ENCODE assay signal across 9 cellular contexts in the genomic region with DNA sequence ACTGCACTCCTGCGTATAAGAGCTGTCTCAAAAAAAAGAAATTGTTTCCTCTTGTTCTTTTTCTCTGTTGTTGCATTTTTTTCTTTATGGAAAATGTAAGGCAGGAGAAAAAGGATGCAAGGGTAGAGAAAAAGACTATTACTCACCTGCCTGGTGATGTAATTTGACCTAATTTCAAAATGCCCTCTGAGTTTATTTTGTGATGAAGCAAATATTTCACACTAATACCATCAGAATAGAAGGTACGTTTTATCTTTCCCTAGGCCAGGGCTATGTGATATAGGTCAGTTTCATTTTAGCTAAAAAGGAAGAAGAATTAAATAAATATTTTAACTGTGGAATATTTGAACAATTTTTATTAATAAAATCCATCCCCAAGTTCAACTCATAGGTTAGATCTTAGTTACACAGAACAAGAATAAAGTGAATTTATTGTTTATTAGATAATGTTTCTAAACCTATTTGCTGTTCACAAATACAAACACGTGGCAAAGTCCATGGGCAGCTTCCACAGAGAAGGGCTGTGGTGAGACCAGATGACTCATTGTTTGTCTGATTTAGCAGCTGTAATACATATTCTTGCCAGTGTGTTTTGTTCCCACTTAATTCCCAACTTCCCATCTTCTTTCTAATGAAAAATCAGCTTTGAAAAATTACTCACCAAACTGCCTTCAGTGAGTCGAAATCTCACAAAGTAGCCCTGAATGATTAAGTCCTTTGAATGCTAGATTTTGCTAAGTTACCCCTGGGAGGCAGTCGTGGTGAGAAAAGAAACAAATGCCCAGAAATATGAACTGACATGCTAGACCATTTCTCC. TPM values are rescaled to one million over a fixed set of nuclear protein-coding genes. Genes with fewer than 3 reads are reported as not detected.
DNase-seq lines count a peak whose midpoint lies in the region; ATAC-seq, FAIRE-seq and TF ChIP-seq lines count a peak whose summit lies in the region.
"Had no signal": no experiment of that assay in that cellular context is flagged by ENCODE, and none has a peak within 500 bp of the region (broad histone marks: within the 10 kb centered on the region; RNA-seq: fewer than 3 reads in every experiment).

No MANE protein-coding gene starts in this region.

- 15 to 36% (median 25%) methylated on average over 5 of the region's 5 CpGs for WGBS in small intestine, 3 donors

- H3K36me3 ChIP-seq in GM23338 (ENCODE audit: insufficient read depth), result no peaks in the 10 kb centered on the region
- no peaks in the 10 kb centered on the region for H3K36me3 ChIP-seq in small intestine (ENCODE audit: control insufficient read depth in 2 of 2, insufficient read depth in 2 of 2, low read length in 2 of 2)

- no peak for TF ChIP-seq CTCF in GM23338 (conservative IDR thresholded peaks at IDR 0.05; ENCODE audit: low read depth in 2 of 2)

- peaks cover 3% of the 10 kb centered on the region; the same call in 1 of the 3 replicates for H3K36me3 Mint-ChIP-seq in GM23338 (ENCODE audit: low read depth)

- ATAC-seq in GM23338 (no peak), HG02938 (IDR thresholded peaks at IDR 0.05; ENCODE audit: unreplicated experiment) (no peak), HG02852 (IDR thresholded peaks at IDR 0.05; ENCODE audit: unreplicated experiment) (no peak)

- H3K27me3 ChIP-seq in GM23338 (ENCODE audit: insufficient read depth), result no peaks in the 10 kb centered on the region
- H3K27me3 ChIP-seq in small intestine (ENCODE audit: control insufficient read depth in 2 of 2, insufficient read depth in 2 of 2, low read length in 2 of 2), result no peaks in the 10 kb centered on the region

- H3K4me3 Mint-ChIP-seq in GM23338, result no peak overlapping the region

- H4K20me1 ChIP-seq in GM23338 (replicated peaks; ENCODE audit: insufficient read depth), result no peaks in the 10 kb centered on the region

- no peaks in the 10 kb centered on the region for H3K79me2 ChIP-seq in GM23338 (replicated peaks; ENCODE audit: insufficient read depth)

- no peaks in the 10 kb centered on the region for H3K27me3 Mint-ChIP-seq in GM23338 (ENCODE audit: insufficient read depth, low read depth, poor library complexity)

- H3K27ac ChIP-seq in GM23338 (ENCODE audit: low read depth), result no peak overlapping the region
- peak overlapping the region in 1 of 2 donors; percentile 32 for H3K27ac ChIP-seq in small intestine (ENCODE audit: low read depth in 1 of 2, low read length in 1 of 2)

- H3F3A ChIP-seq in GM23338 (replicated peaks; ENCODE audit: low read depth), result no peaks in the 10 kb centered on the region

- H3K4me1 ChIP-seq in GM23338 (ENCODE audit: insufficient read depth), result peaks cover 10% of the 10 kb centered on the region; the same call in 1 of the 2 replicates
- peaks cover 0 to 6% of the 10 kb centered on the region in 2 donors for H3K4me1 ChIP-seq in small intestine (ENCODE audit: control insufficient read depth in 2 of 2, insufficient read depth in 1 of 2, low read depth in 1 of 2, low read length in 1 of 2)

- no peak overlapping the region for H3K4me2 ChIP-seq in GM23338

- H3K27ac Mint-ChIP-seq in GM23338, result no peak overlapping the region

- H3K9me3 ChIP-seq in small intestine (ENCODE audit: control insufficient read depth, low read depth), result no peaks in the 10 kb centered on the region

- peaks cover under 1% of the 10 kb centered on the region; the same call in 1 of the 3 replicates for H3K9me3 Mint-ChIP-seq in GM23338

- DNase-seq in GM23338 (ENCODE audit: low spot score) (no peak), OCI-M1 (lab: John Stamatoyannopoulos, UW) (peak; percentile 37), fibroblast of gingiva (ENCODE audit: low read depth) (peak; percentile 75), small intestine (peak; percentile 86), 8988T (no peak)
- no peak for DNase-seq in stimulated activated CD4-positive, alpha-beta T cell treated with anti-CD3 and anti-CD28 coated beads, Interleukin-1b, Interleukin-23, amount 100 ng/mL, for 48 hours
- DNase-seq: hypothalamus had no signal

- peak; percentile 10 for FAIRE-seq in small intestine (lab: Jason Lieb, UNC)

- H3K9me2 ChIP-seq in GM23338 (ENCODE audit: insufficient read depth), result peaks cover 5% of the 10 kb centered on the region; the same call in 1 of the 2 replicates

- peak overlapping the region; percentile 95 for H2AFZ ChIP-seq in GM23338

- no peak overlapping the region for H3K4me3 ChIP-seq in GM23338
- H3K4me3 ChIP-seq in small intestine (ENCODE audit: low read depth in 1 of 2, low read length in 2 of 2), result no peak overlapping the region

- peaks cover 6% of the 10 kb centered on the region; the same call in 2 of the 3 replicates for H3K4me1 Mint-ChIP-seq in GM23338

TF ChIP-seq in GM23338, 12 proteins besides CTCF, POLR2A, EP300 and RAD21:
- TF ChIP-seq, protein P1, sequence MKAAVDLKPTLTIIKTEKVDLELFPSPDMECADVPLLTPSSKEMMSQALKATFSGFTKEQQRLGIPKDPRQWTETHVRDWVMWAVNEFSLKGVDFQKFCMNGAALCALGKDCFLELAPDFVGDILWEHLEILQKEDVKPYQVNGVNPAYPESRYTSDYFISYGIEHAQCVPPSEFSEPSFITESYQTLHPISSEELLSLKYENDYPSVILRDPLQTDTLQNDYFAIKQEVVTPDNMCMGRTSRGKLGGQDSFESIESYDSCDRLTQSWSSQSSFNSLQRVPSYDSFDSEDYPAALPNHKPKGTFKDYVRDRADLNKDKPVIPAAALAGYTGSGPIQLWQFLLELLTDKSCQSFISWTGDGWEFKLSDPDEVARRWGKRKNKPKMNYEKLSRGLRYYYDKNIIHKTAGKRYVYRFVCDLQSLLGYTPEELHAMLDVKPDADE (IDR thresholded peaks at IDR 0.05), result no peak
- TF ChIP-seq CREB1 (CRISPR knock-in tag; IDR thresholded peaks at IDR 0.05; ENCODE audit: low read depth) (no peak), NANOG (IDR thresholded peaks at IDR 0.05; ENCODE audit: borderline replicate concordance) (no peak), ZNF331 (CRISPR knock-in tag; IDR thresholded peaks at IDR 0.05; ENCODE audit: low read depth) (no peak), POLR2AphosphoS5 (IDR thresholded peaks at IDR 0.05; ENCODE audit: low read depth) (no peak), STAT1 (IDR thresholded peaks at IDR 0.05; ENCODE audit: unreplicated experiment) (no peak)
- TF ChIP-seq, protein P2, sequence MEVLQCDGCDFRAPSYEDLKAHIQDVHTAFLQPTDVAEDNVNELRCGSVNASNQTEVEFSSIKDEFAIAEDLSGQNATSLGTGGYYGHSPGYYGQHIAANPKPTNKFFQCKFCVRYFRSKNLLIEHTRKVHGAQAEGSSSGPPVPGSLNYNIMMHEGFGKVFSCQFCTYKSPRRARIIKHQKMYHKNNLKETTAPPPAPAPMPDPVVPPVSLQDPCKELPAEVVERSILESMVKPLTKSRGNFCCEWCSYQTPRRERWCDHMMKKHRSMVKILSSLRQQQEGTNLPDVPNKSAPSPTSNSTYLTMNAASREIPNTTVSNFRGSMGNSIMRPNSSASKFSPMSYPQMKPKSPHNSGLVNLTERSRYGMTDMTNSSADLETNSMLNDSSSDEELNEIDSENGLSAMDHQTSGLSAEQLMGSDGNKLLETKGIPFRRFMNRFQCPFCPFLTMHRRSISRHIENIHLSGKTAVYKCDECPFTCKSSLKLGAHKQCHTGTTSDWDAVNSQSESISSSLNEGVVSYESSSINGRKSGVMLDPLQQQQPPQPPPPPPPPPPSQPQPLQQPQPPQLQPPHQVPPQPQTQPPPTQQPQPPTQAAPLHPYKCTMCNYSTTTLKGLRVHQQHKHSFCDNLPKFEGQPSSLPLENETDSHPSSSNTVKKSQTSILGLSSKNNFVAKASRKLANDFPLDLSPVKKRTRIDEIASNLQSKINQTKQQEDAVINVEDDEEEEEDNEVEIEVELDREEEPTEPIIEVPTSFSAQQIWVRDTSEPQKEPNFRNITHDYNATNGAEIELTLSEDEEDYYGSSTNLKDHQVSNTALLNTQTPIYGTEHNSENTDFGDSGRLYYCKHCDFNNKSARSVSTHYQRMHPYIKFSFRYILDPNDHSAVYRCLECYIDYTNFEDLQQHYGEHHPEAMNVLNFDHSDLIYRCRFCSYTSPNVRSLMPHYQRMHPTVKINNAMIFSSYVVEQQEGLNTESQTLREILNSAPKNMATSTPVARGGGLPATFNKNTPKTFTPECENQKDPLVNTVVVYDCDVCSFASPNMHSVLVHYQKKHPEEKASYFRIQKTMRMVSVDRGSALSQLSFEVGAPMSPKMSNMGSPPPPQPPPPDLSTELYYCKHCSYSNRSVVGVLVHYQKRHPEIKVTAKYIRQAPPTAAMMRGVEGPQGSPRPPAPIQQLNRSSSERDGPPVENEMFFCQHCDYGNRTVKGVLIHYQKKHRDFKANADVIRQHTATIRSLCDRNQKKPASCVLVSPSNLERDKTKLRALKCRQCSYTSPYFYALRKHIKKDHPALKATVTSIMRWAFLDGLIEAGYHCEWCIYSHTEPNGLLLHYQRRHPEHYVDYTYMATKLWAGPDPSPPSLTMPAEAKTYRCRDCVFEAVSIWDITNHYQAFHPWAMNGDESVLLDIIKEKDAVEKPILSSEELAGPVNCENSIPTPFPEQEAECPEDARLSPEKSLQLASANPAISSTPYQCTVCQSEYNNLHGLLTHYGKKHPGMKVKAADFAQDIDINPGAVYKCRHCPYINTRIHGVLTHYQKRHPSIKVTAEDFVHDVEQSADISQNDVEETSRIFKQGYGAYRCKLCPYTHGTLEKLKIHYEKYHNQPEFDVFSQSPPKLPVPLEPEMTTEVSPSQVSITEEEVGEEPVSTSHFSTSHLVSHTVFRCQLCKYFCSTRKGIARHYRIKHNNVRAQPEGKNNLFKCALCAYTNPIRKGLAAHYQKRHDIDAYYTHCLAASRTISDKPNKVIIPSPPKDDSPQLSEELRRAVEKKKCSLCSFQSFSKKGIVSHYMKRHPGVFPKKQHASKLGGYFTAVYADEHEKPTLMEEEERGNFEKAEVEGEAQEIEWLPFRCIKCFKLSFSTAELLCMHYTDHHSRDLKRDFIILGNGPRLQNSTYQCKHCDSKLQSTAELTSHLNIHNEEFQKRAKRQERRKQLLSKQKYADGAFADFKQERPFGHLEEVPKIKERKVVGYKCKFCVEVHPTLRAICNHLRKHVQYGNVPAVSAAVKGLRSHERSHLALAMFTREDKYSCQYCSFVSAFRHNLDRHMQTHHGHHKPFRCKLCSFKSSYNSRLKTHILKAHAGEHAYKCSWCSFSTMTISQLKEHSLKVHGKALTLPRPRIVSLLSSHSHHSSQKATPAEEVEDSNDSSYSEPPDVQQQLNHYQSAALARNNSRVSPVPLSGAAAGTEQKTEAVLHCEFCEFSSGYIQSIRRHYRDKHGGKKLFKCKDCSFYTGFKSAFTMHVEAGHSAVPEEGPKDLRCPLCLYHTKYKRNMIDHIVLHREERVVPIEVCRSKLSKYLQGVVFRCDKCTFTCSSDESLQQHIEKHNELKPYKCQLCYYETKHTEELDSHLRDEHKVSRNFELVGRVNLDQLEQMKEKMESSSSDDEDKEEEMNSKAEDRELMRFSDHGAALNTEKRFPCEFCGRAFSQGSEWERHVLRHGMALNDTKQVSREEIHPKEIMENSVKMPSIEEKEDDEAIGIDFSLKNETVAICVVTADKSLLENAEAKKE (CRISPR knock-in tag; IDR thresholded peaks at IDR 0.05), result no peak

RNA-seq across cellular contexts. Expression of a gene that starts 52.8 kb away (rescaled TPM):
- total RNA-seq in GM23338 (2014; rRNA removed; shearing (Covaris generic)), result 12.2 and 18.1 TPM in 2 replicates
- polyA plus RNA-seq in GM23338 (2016; fragmentation: Nextera tagmentation; extraction: Ambion mirVana), result 38.7 and 48.2 TPM in 2 replicates
- 1 to 10 TPM; 4.9 to 7.8 (median 7.2) TPM for polyA plus RNA-seq in small intestine

Comparison
In these comparisons a context has a peak if more than half of its experiments do, and no peak if none do; other contexts are left out.
1. DNase-seq: peak in OCI-M1 (single experiment), fibroblast of gingiva (single experiment) and small intestine (single experiment); none in GM23338 (single experiment), stimulated activated CD4-positive, alpha-beta T cell treated with anti-CD3 and anti-CD28 coated beads, Interleukin-1b, Interleukin-23, amount 100 ng/mL, for 48 hours (single experiment) and 8988T (single experiment).